In the genomic region with DNA sequence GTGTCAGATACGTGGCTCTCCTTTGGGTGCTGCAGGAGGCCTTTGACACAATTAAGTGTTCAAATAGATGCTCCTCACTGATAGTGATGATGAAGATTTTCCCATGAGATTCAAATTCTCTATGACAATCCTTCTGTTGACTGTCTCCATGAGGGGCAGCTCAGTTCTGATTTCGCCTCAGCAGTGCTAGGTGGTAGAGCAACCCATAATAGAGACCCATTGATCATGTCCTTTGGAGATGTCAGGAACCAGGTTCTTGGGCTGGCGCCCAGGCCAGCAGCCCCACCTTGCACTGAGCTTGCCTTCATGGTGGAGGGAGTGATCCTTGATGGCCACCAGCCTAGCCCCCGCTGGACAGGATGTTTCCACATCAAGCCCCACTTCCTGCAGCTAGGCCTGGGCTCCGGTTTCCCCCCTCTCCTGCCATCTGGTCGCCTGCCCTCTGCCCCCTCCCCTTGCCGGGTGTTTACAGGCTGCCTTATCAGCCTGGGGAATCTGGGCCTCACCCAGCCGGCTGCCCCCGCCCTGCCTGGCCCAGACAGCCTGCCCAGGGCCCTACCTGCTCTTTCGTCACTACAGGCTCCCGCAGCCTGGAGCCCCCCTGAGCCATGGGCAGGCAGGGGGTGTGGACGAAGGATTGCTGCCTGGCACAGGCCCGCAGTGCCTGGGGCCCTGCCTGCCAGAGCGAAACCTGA, we compare ENCODE assay signal across 1 cellular context.
A peak's percentile ranks its signal among the peaks of the same experiment; 100 is the strongest.
TF ChIP-seq lines count a peak whose summit lies in the region.

No MANE protein-coding gene starts in this region.

TF ChIP-seq in HepG2, 621 proteins besides CTCF, POLR2A, EP300 and RAD21 (continued from another document and continues in another):
- TF ChIP-seq U2AF1 (optimal IDR thresholded peaks at IDR 0.05; ENCODE audit: low read depth, low read length) (no peak), EED (CRISPR knock-in tag; IDR thresholded peaks at IDR 0.05) (no peak), PHF5A (CRISPR knock-in tag; IDR thresholded peaks at IDR 0.05; ENCODE audit: low read depth, unreplicated experiment) (no peak), CREB1 (IDR thresholded peaks at IDR 0.05) (no peak), CREB1 (CRISPR knock-in tag; IDR thresholded peaks at IDR 0.05) (no peak), HOXA3 (CRISPR knock-in tag; IDR thresholded peaks at IDR 0.05) (peak; percentile 22; the same call in 1 of the 2 replicates), ZFP1 (CRISPR knock-in tag; IDR thresholded peaks at IDR 0.05) (no peak), ZMAT3 (CRISPR knock-in tag; conservative IDR thresholded peaks at IDR 0.05) (no peak), PCBP2 (optimal IDR thresholded peaks at IDR 0.05; ENCODE audit: low read depth, low read length, poor library complexity, severe bottlenecking) (no peak), BRCA1 (CRISPR knock-in tag; IDR thresholded peaks at IDR 0.05) (no peak), ZNF44 (CRISPR knock-in tag; IDR thresholded peaks at IDR 0.05) (no peak), ZNF367 (CRISPR knock-in tag; IDR thresholded peaks at IDR 0.05; ENCODE audit: borderline replicate concordance) (no peak), DNMT1 (CRISPR knock-in tag; IDR thresholded peaks at IDR 0.05) (no peak), ZNF703 (CRISPR knock-in tag; IDR thresholded peaks at IDR 0.05; ENCODE audit: borderline replicate concordance) (no peak), DMAP1 (CRISPR knock-in tag; IDR thresholded peaks at IDR 0.05) (no peak), ELF4 (CRISPR knock-in tag; IDR thresholded peaks at IDR 0.05; ENCODE audit: borderline replicate concordance) (no peak), TMF1 (CRISPR knock-in tag; IDR thresholded peaks at IDR 0.05; ENCODE audit: low read depth) (no peak), ZNF781 (CRISPR knock-in tag; IDR thresholded peaks at IDR 0.05; ENCODE audit: borderline replicate concordance, not compliant biosample characterization) (no peak), SRSF1 (optimal IDR thresholded peaks at IDR 0.05; ENCODE audit: low read depth, low read length) (no peak)
- TF ChIP-seq, protein P1, sequence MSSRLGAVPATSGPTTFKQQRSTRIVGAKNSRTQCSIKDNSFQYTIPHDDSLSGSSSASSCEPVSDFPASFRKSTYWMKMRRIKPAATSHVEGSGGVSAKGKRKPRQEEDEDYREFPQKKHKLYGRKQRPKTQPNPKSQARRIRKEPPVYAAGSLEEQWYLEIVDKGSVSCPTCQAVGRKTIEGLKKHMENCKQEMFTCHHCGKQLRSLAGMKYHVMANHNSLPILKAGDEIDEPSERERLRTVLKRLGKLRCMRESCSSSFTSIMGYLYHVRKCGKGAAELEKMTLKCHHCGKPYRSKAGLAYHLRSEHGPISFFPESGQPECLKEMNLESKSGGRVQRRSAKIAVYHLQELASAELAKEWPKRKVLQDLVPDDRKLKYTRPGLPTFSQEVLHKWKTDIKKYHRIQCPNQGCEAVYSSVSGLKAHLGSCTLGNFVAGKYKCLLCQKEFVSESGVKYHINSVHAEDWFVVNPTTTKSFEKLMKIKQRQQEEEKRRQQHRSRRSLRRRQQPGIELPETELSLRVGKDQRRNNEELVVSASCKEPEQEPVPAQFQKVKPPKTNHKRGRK (CRISPR knock-in tag; IDR thresholded peaks at IDR 0.05): no peak
- TF ChIP-seq, protein P2, sequence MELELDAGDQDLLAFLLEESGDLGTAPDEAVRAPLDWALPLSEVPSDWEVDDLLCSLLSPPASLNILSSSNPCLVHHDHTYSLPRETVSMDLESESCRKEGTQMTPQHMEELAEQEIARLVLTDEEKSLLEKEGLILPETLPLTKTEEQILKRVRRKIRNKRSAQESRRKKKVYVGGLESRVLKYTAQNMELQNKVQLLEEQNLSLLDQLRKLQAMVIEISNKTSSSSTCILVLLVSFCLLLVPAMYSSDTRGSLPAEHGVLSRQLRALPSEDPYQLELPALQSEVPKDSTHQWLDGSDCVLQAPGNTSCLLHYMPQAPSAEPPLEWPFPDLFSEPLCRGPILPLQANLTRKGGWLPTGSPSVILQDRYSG (CRISPR knock-in tag; IDR thresholded peaks at IDR 0.05): no peak
- TF ChIP-seq, protein P3, sequence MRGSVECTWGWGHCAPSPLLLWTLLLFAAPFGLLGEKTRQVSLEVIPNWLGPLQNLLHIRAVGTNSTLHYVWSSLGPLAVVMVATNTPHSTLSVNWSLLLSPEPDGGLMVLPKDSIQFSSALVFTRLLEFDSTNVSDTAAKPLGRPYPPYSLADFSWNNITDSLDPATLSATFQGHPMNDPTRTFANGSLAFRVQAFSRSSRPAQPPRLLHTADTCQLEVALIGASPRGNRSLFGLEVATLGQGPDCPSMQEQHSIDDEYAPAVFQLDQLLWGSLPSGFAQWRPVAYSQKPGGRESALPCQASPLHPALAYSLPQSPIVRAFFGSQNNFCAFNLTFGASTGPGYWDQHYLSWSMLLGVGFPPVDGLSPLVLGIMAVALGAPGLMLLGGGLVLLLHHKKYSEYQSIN (CRISPR knock-in tag; IDR thresholded peaks at IDR 0.05; ENCODE audit: borderline replicate concordance): no peak
- TF ChIP-seq, protein P4, sequence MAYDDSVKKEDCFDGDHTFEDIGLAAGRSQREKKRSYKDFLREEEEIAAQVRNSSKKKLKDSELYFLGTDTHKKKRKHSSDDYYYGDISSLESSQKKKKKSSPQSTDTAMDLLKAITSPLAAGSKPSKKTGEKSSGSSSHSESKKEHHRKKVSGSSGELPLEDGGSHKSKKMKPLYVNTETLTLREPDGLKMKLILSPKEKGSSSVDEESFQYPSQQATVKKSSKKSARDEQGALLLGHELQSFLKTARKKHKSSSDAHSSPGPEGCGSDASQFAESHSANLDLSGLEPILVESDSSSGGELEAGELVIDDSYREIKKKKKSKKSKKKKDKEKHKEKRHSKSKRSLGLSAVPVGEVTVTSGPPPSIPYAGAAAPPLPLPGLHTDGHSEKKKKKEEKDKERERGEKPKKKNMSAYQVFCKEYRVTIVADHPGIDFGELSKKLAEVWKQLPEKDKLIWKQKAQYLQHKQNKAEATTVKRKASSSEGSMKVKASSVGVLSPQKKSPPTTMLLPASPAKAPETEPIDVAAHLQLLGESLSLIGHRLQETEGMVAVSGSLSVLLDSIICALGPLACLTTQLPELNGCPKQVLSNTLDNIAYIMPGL (CRISPR knock-in tag; IDR thresholded peaks at IDR 0.05; ENCODE audit: borderline replicate concordance in 1 of 2, low read depth in 1 of 2): no peak
- TF ChIP-seq, protein P5, sequence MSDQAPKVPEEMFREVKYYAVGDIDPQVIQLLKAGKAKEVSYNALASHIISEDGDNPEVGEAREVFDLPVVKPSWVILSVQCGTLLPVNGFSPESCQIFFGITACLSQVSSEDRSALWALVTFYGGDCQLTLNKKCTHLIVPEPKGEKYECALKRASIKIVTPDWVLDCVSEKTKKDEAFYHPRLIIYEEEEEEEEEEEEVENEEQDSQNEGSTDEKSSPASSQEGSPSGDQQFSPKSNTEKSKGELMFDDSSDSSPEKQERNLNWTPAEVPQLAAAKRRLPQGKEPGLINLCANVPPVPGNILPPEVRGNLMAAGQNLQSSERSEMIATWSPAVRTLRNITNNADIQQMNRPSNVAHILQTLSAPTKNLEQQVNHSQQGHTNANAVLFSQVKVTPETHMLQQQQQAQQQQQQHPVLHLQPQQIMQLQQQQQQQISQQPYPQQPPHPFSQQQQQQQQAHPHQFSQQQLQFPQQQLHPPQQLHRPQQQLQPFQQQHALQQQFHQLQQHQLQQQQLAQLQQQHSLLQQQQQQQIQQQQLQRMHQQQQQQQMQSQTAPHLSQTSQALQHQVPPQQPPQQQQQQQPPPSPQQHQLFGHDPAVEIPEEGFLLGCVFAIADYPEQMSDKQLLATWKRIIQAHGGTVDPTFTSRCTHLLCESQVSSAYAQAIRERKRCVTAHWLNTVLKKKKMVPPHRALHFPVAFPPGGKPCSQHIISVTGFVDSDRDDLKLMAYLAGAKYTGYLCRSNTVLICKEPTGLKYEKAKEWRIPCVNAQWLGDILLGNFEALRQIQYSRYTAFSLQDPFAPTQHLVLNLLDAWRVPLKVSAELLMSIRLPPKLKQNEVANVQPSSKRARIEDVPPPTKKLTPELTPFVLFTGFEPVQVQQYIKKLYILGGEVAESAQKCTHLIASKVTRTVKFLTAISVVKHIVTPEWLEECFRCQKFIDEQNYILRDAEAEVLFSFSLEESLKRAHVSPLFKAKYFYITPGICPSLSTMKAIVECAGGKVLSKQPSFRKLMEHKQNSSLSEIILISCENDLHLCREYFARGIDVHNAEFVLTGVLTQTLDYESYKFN (CRISPR knock-in tag; conservative IDR thresholded peaks at IDR 0.05): peak; percentile 74
- TF ChIP-seq, protein P6, sequence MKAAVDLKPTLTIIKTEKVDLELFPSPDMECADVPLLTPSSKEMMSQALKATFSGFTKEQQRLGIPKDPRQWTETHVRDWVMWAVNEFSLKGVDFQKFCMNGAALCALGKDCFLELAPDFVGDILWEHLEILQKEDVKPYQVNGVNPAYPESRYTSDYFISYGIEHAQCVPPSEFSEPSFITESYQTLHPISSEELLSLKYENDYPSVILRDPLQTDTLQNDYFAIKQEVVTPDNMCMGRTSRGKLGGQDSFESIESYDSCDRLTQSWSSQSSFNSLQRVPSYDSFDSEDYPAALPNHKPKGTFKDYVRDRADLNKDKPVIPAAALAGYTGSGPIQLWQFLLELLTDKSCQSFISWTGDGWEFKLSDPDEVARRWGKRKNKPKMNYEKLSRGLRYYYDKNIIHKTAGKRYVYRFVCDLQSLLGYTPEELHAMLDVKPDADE (CRISPR knock-in tag; IDR thresholded peaks at IDR 0.05): no peak
- TF ChIP-seq, protein P7, sequence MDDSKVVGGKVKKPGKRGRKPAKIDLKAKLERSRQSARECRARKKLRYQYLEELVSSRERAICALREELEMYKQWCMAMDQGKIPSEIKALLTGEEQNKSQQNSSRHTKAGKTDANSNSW (CRISPR knock-in tag; IDR thresholded peaks at IDR 0.05; ENCODE audit: borderline replicate concordance): no peak
- TF ChIP-seq, protein P8, sequence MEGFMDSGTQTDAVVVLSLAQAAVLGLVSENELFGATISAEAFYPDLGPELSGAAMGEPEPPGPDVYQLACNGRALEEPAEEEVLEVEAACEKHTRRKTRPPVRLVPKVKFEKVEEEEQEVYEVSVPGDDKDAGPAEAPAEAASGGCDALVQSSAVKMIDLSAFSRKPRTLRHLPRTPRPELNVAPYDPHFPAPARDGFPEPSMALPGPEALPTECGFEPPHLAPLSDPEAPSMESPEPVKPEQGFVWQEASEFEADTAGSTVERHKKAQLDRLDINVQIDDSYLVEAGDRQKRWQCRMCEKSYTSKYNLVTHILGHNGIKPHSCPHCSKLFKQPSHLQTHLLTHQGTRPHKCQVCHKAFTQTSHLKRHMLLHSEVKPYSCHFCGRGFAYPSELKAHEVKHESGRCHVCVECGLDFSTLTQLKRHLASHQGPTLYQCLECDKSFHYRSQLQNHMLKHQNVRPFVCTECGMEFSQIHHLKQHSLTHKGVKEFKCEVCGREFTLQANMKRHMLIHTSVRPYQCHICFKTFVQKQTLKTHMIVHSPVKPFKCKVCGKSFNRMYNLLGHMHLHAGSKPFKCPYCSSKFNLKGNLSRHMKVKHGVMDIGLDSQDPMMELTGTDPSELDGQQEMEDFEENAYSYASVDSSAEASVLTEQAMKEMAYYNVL (CRISPR knock-in tag; IDR thresholded peaks at IDR 0.05; ENCODE audit: borderline replicate concordance): no peak
- TF ChIP-seq, protein P9, sequence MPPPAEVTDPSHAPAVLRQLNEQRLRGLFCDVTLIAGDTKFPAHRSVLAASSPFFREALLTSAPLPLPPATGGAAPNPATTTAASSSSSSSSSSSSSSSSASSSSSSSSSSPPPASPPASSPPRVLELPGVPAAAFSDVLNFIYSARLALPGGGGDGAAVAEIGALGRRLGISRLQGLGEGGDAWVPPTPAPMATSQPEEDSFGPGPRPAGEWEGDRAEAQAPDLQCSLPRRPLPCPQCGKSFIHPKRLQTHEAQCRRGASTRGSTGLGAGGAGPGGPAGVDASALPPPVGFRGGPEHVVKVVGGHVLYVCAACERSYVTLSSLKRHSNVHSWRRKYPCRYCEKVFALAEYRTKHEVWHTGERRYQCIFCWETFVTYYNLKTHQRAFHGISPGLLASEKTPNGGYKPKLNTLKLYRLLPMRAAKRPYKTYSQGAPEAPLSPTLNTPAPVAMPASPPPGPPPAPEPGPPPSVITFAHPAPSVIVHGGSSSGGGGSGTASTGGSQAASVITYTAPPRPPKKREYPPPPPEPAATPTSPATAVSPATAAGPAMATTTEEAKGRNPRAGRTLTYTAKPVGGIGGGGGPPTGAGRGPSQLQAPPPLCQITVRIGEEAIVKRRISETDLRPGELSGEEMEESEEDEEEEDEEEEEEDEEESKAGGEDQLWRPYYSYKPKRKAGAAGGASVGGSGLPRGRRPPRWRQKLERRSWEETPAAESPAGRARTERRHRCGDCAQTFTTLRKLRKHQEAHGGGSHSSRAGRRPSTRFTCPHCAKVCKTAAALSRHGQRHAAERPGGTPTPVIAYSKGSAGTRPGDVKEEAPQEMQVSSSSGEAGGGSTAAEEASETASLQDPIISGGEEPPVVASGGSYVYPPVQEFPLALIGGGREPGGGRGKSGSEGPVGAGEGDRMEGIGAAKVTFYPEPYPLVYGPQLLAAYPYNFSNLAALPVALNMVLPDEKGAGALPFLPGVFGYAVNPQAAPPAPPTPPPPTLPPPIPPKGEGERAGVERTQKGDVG (CRISPR knock-in tag; IDR thresholded peaks at IDR 0.05; ENCODE audit: borderline replicate concordance): no peak
- TF ChIP-seq, protein P10, sequence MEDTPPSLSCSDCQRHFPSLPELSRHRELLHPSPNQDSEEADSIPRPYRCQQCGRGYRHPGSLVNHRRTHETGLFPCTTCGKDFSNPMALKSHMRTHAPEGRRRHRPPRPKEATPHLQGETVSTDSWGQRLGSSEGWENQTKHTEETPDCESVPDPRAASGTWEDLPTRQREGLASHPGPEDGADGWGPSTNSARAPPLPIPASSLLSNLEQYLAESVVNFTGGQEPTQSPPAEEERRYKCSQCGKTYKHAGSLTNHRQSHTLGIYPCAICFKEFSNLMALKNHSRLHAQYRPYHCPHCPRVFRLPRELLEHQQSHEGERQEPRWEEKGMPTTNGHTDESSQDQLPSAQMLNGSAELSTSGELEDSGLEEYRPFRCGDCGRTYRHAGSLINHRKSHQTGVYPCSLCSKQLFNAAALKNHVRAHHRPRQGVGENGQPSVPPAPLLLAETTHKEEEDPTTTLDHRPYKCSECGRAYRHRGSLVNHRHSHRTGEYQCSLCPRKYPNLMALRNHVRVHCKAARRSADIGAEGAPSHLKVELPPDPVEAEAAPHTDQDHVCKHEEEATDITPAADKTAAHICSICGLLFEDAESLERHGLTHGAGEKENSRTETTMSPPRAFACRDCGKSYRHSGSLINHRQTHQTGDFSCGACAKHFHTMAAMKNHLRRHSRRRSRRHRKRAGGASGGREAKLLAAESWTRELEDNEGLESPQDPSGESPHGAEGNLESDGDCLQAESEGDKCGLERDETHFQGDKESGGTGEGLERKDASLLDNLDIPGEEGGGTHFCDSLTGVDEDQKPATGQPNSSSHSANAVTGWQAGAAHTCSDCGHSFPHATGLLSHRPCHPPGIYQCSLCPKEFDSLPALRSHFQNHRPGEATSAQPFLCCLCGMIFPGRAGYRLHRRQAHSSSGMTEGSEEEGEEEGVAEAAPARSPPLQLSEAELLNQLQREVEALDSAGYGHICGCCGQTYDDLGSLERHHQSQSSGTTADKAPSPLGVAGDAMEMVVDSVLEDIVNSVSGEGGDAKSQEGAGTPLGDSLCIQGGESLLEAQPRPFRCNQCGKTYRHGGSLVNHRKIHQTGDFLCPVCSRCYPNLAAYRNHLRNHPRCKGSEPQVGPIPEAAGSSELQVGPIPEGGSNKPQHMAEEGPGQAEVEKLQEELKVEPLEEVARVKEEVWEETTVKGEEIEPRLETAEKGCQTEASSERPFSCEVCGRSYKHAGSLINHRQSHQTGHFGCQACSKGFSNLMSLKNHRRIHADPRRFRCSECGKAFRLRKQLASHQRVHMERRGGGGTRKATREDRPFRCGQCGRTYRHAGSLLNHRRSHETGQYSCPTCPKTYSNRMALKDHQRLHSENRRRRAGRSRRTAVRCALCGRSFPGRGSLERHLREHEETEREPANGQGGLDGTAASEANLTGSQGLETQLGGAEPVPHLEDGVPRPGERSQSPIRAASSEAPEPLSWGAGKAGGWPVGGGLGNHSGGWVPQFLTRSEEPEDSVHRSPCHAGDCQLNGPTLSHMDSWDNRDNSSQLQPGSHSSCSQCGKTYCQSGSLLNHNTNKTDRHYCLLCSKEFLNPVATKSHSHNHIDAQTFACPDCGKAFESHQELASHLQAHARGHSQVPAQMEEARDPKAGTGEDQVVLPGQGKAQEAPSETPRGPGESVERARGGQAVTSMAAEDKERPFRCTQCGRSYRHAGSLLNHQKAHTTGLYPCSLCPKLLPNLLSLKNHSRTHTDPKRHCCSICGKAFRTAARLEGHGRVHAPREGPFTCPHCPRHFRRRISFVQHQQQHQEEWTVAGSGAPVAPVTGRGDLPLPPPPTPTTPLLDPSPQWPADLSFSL (CRISPR knock-in tag; IDR thresholded peaks at IDR 0.05): no peak
